Comparison of ENCODE assay signal across 1 cellular context in the genomic region with DNA sequence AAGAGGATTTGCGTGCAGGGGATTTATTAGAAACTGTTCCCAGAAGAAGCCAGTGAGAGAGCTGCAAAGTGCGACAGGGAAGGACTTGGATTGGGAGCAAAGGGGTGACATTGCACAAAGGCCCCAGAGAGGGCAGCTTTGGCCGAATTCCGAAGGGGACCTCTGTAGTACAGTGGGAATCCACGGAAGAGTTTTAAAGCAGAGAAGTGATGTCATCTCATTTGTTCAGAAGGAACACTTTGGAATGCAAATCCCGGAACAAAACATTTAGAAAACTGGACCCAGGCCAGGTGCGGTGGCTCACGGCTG.
TF ChIP-seq lines count a peak whose summit lies in the region.

No MANE protein-coding gene starts in this region.

TF ChIP-seq in GM23338, 12 proteins besides CTCF, POLR2A, EP300 and RAD21 (continued from another document):
- TF ChIP-seq, protein P1, sequence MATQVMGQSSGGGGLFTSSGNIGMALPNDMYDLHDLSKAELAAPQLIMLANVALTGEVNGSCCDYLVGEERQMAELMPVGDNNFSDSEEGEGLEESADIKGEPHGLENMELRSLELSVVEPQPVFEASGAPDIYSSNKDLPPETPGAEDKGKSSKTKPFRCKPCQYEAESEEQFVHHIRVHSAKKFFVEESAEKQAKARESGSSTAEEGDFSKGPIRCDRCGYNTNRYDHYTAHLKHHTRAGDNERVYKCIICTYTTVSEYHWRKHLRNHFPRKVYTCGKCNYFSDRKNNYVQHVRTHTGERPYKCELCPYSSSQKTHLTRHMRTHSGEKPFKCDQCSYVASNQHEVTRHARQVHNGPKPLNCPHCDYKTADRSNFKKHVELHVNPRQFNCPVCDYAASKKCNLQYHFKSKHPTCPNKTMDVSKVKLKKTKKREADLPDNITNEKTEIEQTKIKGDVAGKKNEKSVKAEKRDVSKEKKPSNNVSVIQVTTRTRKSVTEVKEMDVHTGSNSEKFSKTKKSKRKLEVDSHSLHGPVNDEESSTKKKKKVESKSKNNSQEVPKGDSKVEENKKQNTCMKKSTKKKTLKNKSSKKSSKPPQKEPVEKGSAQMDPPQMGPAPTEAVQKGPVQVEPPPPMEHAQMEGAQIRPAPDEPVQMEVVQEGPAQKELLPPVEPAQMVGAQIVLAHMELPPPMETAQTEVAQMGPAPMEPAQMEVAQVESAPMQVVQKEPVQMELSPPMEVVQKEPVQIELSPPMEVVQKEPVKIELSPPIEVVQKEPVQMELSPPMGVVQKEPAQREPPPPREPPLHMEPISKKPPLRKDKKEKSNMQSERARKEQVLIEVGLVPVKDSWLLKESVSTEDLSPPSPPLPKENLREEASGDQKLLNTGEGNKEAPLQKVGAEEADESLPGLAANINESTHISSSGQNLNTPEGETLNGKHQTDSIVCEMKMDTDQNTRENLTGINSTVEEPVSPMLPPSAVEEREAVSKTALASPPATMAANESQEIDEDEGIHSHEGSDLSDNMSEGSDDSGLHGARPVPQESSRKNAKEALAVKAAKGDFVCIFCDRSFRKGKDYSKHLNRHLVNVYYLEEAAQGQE (IDR thresholded peaks at IDR 0.05; ENCODE audit: unreplicated experiment): no peak
- no peak for TF ChIP-seq ZNF331 (CRISPR knock-in tag; IDR thresholded peaks at IDR 0.05; ENCODE audit: low read depth)
- TF ChIP-seq, protein P2, sequence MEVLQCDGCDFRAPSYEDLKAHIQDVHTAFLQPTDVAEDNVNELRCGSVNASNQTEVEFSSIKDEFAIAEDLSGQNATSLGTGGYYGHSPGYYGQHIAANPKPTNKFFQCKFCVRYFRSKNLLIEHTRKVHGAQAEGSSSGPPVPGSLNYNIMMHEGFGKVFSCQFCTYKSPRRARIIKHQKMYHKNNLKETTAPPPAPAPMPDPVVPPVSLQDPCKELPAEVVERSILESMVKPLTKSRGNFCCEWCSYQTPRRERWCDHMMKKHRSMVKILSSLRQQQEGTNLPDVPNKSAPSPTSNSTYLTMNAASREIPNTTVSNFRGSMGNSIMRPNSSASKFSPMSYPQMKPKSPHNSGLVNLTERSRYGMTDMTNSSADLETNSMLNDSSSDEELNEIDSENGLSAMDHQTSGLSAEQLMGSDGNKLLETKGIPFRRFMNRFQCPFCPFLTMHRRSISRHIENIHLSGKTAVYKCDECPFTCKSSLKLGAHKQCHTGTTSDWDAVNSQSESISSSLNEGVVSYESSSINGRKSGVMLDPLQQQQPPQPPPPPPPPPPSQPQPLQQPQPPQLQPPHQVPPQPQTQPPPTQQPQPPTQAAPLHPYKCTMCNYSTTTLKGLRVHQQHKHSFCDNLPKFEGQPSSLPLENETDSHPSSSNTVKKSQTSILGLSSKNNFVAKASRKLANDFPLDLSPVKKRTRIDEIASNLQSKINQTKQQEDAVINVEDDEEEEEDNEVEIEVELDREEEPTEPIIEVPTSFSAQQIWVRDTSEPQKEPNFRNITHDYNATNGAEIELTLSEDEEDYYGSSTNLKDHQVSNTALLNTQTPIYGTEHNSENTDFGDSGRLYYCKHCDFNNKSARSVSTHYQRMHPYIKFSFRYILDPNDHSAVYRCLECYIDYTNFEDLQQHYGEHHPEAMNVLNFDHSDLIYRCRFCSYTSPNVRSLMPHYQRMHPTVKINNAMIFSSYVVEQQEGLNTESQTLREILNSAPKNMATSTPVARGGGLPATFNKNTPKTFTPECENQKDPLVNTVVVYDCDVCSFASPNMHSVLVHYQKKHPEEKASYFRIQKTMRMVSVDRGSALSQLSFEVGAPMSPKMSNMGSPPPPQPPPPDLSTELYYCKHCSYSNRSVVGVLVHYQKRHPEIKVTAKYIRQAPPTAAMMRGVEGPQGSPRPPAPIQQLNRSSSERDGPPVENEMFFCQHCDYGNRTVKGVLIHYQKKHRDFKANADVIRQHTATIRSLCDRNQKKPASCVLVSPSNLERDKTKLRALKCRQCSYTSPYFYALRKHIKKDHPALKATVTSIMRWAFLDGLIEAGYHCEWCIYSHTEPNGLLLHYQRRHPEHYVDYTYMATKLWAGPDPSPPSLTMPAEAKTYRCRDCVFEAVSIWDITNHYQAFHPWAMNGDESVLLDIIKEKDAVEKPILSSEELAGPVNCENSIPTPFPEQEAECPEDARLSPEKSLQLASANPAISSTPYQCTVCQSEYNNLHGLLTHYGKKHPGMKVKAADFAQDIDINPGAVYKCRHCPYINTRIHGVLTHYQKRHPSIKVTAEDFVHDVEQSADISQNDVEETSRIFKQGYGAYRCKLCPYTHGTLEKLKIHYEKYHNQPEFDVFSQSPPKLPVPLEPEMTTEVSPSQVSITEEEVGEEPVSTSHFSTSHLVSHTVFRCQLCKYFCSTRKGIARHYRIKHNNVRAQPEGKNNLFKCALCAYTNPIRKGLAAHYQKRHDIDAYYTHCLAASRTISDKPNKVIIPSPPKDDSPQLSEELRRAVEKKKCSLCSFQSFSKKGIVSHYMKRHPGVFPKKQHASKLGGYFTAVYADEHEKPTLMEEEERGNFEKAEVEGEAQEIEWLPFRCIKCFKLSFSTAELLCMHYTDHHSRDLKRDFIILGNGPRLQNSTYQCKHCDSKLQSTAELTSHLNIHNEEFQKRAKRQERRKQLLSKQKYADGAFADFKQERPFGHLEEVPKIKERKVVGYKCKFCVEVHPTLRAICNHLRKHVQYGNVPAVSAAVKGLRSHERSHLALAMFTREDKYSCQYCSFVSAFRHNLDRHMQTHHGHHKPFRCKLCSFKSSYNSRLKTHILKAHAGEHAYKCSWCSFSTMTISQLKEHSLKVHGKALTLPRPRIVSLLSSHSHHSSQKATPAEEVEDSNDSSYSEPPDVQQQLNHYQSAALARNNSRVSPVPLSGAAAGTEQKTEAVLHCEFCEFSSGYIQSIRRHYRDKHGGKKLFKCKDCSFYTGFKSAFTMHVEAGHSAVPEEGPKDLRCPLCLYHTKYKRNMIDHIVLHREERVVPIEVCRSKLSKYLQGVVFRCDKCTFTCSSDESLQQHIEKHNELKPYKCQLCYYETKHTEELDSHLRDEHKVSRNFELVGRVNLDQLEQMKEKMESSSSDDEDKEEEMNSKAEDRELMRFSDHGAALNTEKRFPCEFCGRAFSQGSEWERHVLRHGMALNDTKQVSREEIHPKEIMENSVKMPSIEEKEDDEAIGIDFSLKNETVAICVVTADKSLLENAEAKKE (CRISPR knock-in tag; IDR thresholded peaks at IDR 0.05): no peak
